ENCODE assay signal across 38 cellular contexts in genomic region chr10:116466715-116467422, GRCh38. TPM values are rescaled to one million over a fixed set of nuclear protein-coding genes. Genes with fewer than 3 reads are reported as not detected.
"Had no signal": no experiment of that assay in that cellular context is flagged by ENCODE, and none has a peak within 500 bp of the region (broad histone marks: within the 10 kb centered on the region; RNA-seq: fewer than 3 reads in every experiment).

No MANE protein-coding gene starts in this region.

- H3K4me3 ChIP-seq: cardiac muscle cell, K562, MG63, SJCRH30, SK-N-MC had no signal

- H3K27ac ChIP-seq: brain microvascular endothelial cell, cardiac muscle cell, SJCRH30, SK-N-MC, WERI-Rb-1 had no signal

- H3K9me3 Mint-ChIP-seq: activated CD4-positive, alpha-beta memory T cell treated with anti-CD3 and anti-CD28 coated beads, Interleukin-2, amount 10 ng/mL, durations not matched to agents 7 days and 5 days; activated naive CD4-positive, alpha-beta T cell treated with anti-CD3 and anti-CD28 coated beads, Interleukin-2, amount 10 ng/mL, durations not matched to agents 7 days and 5 days; activated naive CD8-positive, alpha-beta T cell treated with anti-CD3 and anti-CD28 coated beads, Interleukin-2, amount 50 U/mL, for 24 hours had no signal

- H3K4me1 ChIP-seq: SJCRH30 had no signal

- H3K4me3 Mint-ChIP-seq: activated CD4-positive, alpha-beta memory T cell treated with anti-CD3 and anti-CD28 coated beads, Interleukin-2, amount 10 ng/mL, durations not matched to agents 7 days and 5 days; activated CD8-positive, alpha-beta memory T cell treated with anti-CD3 and anti-CD28 coated beads, Interleukin-2, amount 10 ng/mL, durations not matched to agents 7 days and 5 days; activated naive CD4-positive, alpha-beta T cell treated with anti-CD3 and anti-CD28 coated beads, Interleukin-2, amount 10 ng/mL, durations not matched to agents 7 days and 5 days; activated naive CD8-positive, alpha-beta T cell; activated naive CD8-positive, alpha-beta T cell treated with anti-CD3 and anti-CD28 coated beads, Interleukin-2, amount 50 U/mL, for 24 hours; central memory CD8-positive, alpha-beta T cell had no signal

- H3K36me3 ChIP-seq: brain microvascular endothelial cell, cardiac muscle cell, MG63, SJCRH30, WERI-Rb-1 had no signal

- H3K27me3 Mint-ChIP-seq: activated CD4-positive, alpha-beta memory T cell treated with anti-CD3 and anti-CD28 coated beads, Interleukin-2, amount 10 ng/mL, durations not matched to agents 7 days and 5 days; activated CD8-positive, alpha-beta memory T cell treated with anti-CD3 and anti-CD28 coated beads, Interleukin-2, amount 10 ng/mL, durations not matched to agents 7 days and 5 days; central memory CD8-positive, alpha-beta T cell had no signal

- H3K36me3 Mint-ChIP-seq: activated CD8-positive, alpha-beta memory T cell treated with anti-CD3 and anti-CD28 coated beads, Interleukin-2, amount 10 ng/mL, durations not matched to agents 7 days and 5 days; activated naive CD4-positive, alpha-beta T cell treated with anti-CD3 and anti-CD28 coated beads, Interleukin-2, amount 10 ng/mL, durations not matched to agents 7 days and 5 days; activated naive CD8-positive, alpha-beta T cell had no signal

- H3K9me3 ChIP-seq: MG63, SJCRH30 had no signal

- H3K27ac Mint-ChIP-seq: activated CD4-positive, alpha-beta memory T cell treated with anti-CD3 and anti-CD28 coated beads, Interleukin-2, amount 10 ng/mL, durations not matched to agents 7 days and 5 days; activated CD8-positive, alpha-beta memory T cell treated with anti-CD3 and anti-CD28 coated beads, Interleukin-2, amount 10 ng/mL, durations not matched to agents 7 days and 5 days; activated naive CD4-positive, alpha-beta T cell treated with anti-CD3 and anti-CD28 coated beads, Interleukin-2, amount 10 ng/mL, durations not matched to agents 7 days and 5 days; activated naive CD8-positive, alpha-beta T cell; activated naive CD8-positive, alpha-beta T cell treated with anti-CD3 and anti-CD28 coated beads, Interleukin-2, amount 50 U/mL, for 24 hours had no signal

- H3K4me1 Mint-ChIP-seq: activated CD4-positive, alpha-beta memory T cell treated with anti-CD3 and anti-CD28 coated beads, Interleukin-2, amount 10 ng/mL, durations not matched to agents 7 days and 5 days; activated CD8-positive, alpha-beta memory T cell treated with anti-CD3 and anti-CD28 coated beads, Interleukin-2, amount 10 ng/mL, durations not matched to agents 7 days and 5 days; activated naive CD4-positive, alpha-beta T cell treated with anti-CD3 and anti-CD28 coated beads, Interleukin-2, amount 10 ng/mL, durations not matched to agents 7 days and 5 days; activated naive CD8-positive, alpha-beta T cell treated with anti-CD3 and anti-CD28 coated beads, Interleukin-2, amount 50 U/mL, for 24 hours; central memory CD8-positive, alpha-beta T cell had no signal

- ATAC-seq: activated CD8-positive, alpha-beta memory T cell treated with anti-CD3 and anti-CD28 coated beads, Interleukin-2, amount 10 ng/mL, durations not matched to agents 7 days and 5 days; activated naive CD8-positive, alpha-beta T cell treated with anti-CD3 and anti-CD28 coated beads, Interleukin-2, amount 50 U/mL, for 24 hours; K562; PC-3 had no signal

- DNase-seq: activated CD4-positive, alpha-beta memory T cell treated with anti-CD3 and anti-CD28 coated beads, Interleukin-2, amount 10 ng/mL, durations not matched to agents 7 days and 5 days; activated CD4-positive, alpha-beta T cell treated with anti-CD3 and anti-CD28 coated beads for 1 hour; activated CD4-positive, alpha-beta T cell treated with anti-CD3 and anti-CD28 coated beads for 48 hours; activated CD4-positive, CD25-positive, alpha-beta regulatory T cell; activated CD8-positive, alpha-beta memory T cell treated with anti-CD3 and anti-CD28 coated beads for 24 hours; activated CD8-positive, alpha-beta memory T cell treated with anti-CD3 and anti-CD28 coated beads, Interleukin-2, amount 10 ng/mL, durations not matched to agents 7 days and 5 days; activated CD8-positive, alpha-beta memory T cell treated with anti-CD3 and anti-CD28 coated beads, Interleukin-2, amount 50 U/mL, for 48 hours; activated effector memory CD4-positive, alpha-beta T cell treated with Interleukin-2 at 50 U/mL for 16 hours; activated naive CD4-positive, alpha-beta T cell treated with anti-CD3 and anti-CD28 coated beads, Interleukin-2, amount 10 ng/mL, durations not matched to agents 7 days and 5 days; activated naive CD8-positive, alpha-beta T cell treated with anti-CD3 and anti-CD28 coated beads, Interleukin-2, amount 50 U/mL, for 24 hours; activated T-cell treated with anti-CD3 and anti-CD28 coated beads, Interleukin-2, amount 50 U/mL, for 48 hours; anterior cingulate cortex; brain microvascular endothelial cell; Karpas-422; MG63; NCI-H1048; NCI-H1105 treated with DMSO at 0.1 percent for 48 hours; NCI-H1436; NCI-H1694; NCI-H1930; NCI-H2081 treated with DMSO at 0.1 percent for 48 hours; NCI-H345; NCI-H526; NCI-H748 treated with DMSO at 0.1 percent for 48 hours; NK-92 treated with Interleukin-12 subunit alpha and Interleukin-12 subunit beta, amount 100 ng/mL, for 24 hours; PC-3; SHP77; SJCRH30; T1000; WERI-Rb-1 had no signal

- H3K27me3 ChIP-seq: brain microvascular endothelial cell, cardiac muscle cell, MG63, SJCRH30 had no signal

RNA-seq across cellular contexts. Expression of gene PNLIPRP3, which starts 39.2 kb away (rescaled TPM):
- total RNA-seq: activated CD4-positive, alpha-beta memory T cell treated with anti-CD3 and anti-CD28 coated beads, Interleukin-2, amount 10 ng/mL, durations not matched to agents 7 days and 5 days; activated CD8-positive, alpha-beta memory T cell treated with anti-CD3 and anti-CD28 coated beads, Interleukin-2, amount 10 ng/mL, durations not matched to agents 7 days and 5 days; cardiac muscle cell; K562; NCI-H460; PC-3; SJCRH30; T-helper 1 cell treated with Interleukin-12 subunit alpha and Interleukin-12 subunit beta and Interleukin-4 antibody, amounts not matched to agents 30 ng/mL and 1 ng/mL, for 36 hours; T-helper 2 cell treated with Interferon-gamma antibody and Interleukin-4, amounts not matched to agents 100 ng/mL and 5 ng/mL, for 36 hours had no signal
- polyA plus RNA-seq: cardiac muscle cell, K562 had no signal
